In genomic region chr5:68149189-68149588, GRCh38 we compare ENCODE assay signal across 14 cellular contexts.
DNase-seq lines count a peak whose midpoint lies in the region; ATAC-seq and TF ChIP-seq lines count a peak whose summit lies in the region.
"Had no signal": no experiment of that assay in that cellular context is flagged by ENCODE, and none has a peak within 500 bp of the region (broad histone marks: within the 10 kb centered on the region; RNA-seq: fewer than 3 reads in every experiment).

No MANE protein-coding gene starts in this region.

- H3K27ac ChIP-seq in right atrium auricular region, result no peak overlapping the region
- H3K27ac ChIP-seq: A549, SK-N-MC, thyroid gland had no signal

- H3K27ac Mint-ChIP-seq in T-cell (no peak overlapping the region), MCF 10A (ENCODE audit: low read depth, unreplicated experiment) (no peak overlapping the region)

- POLR2A ChIA-PET in T-cell (lab: Charles Lee) (no interaction called here), MCF 10A (lab: Yijun Ruan, JAX) (no interaction called here)

- TF ChIP-seq CTCF in right atrium auricular region (IDR thresholded peaks at IDR 0.05) (no peak), fibroblast of mammary gland (conservative IDR thresholded peaks at IDR 0.05; ENCODE audit: control insufficient read depth, insufficient read depth, low read depth, low read length) (no peak), MCF 10A (IDR thresholded peaks at IDR 0.05; ENCODE audit: unreplicated experiment) (no peak)

- H3K27me3 Mint-ChIP-seq in T-cell (no peaks in the 10 kb centered on the region), MCF 10A (ENCODE audit: insufficient read depth, unreplicated experiment) (no peaks in the 10 kb centered on the region)

- ATAC-seq in left ventricle myocardium superior, result peak; percentile 38
- peak; percentile 45 for ATAC-seq in HG03039 (IDR thresholded peaks at IDR 0.05; ENCODE audit: unreplicated experiment)
- ATAC-seq in T-cell (replicated peaks in 1 of 4), result no peak
- ATAC-seq in sciatic nerve, result no peak
- ATAC-seq: A549, mucosa of descending colon had no signal

- CTCF ChIA-PET in T-cell (lab: Charles Lee), result interaction anchor here in 1 of 2 donors (0.6 kb wide), 1 partner anchor 49 kb away, joined by 3 read pairs; no protein-coding TSS in a partner anchor
- CTCF ChIA-PET in MCF 10A (lab: Yijun Ruan, JAX), result interaction anchor here (0.6 kb wide), 1 partner anchor 64 kb away, joined by 4 read pairs; no protein-coding TSS in a partner anchor

- H3K36me3 ChIP-seq in right atrium auricular region, result no peaks in the 10 kb centered on the region
- H3K36me3 ChIP-seq: thyroid gland had no signal

- H3K4me1 ChIP-seq in right atrium auricular region, result peaks cover 0 to 6% of the 10 kb centered on the region in 2 donors
- H3K4me1 ChIP-seq: A549, thyroid gland had no signal

- intact Hi-C loops in left ventricle myocardium superior (cut with micrococcal nuclease) (no loop called here), MCF 10A (cut with micrococcal nuclease) (no loop called here), sciatic nerve (cut with DNase I) (no loop called here)

- no peak overlapping the region for H3K4me3 Mint-ChIP-seq in T-cell
- H3K4me3 Mint-ChIP-seq in MCF 10A (ENCODE audit: unreplicated experiment), result no peak overlapping the region

- no TSS peak for BruUV-seq in MCF 10A (replicated peaks; lab: Mats Ljungman, UMichigan)

- no peaks in the 10 kb centered on the region for H3K27me3 ChIP-seq in right atrium auricular region
- H3K27me3 ChIP-seq: thyroid gland had no signal

- H3K4me3 ChIP-seq in right atrium auricular region, result no peak overlapping the region
- H3K4me3 ChIP-seq in fibroblast of mammary gland (ENCODE audit: control insufficient read depth, low read depth, low read length), result no peak overlapping the region
- H3K4me3 ChIP-seq: A549, mucosa of descending colon, SK-N-MC, thyroid gland had no signal

- no peaks in the 10 kb centered on the region for H3K9me3 Mint-ChIP-seq in T-cell
- no peaks in the 10 kb centered on the region for H3K9me3 Mint-ChIP-seq in MCF 10A (ENCODE audit: unreplicated experiment)

- H3K36me3 Mint-ChIP-seq in T-cell (no peaks in the 10 kb centered on the region), MCF 10A (ENCODE audit: insufficient read depth, unreplicated experiment) (no peaks in the 10 kb centered on the region)

- DNase-seq in left ventricle myocardium superior (no peak), right atrium auricular region (ENCODE audit: low spot score) (no peak), fibroblast of mammary gland (ENCODE audit: low read depth) (peak; percentile 64), T-cell (no peak), MCF 10A (ENCODE audit: unreplicated experiment) (no peak), cerebellar cortex (ENCODE audit: low spot score) (no peak), sciatic nerve (ENCODE audit: low spot score) (no peak)
- DNase-seq: DMS79, mucosa of descending colon, NCI-H1048, thyroid gland had no signal

- H3K4me1 Mint-ChIP-seq in T-cell, result no peaks in the 10 kb centered on the region
- H3K4me1 Mint-ChIP-seq in MCF 10A (ENCODE audit: insufficient read depth, unreplicated experiment), result no peaks in the 10 kb centered on the region

- no peaks in the 10 kb centered on the region for H3K9me3 ChIP-seq in right atrium auricular region
- H3K9me3 ChIP-seq: A549, mucosa of descending colon, thyroid gland had no signal

Comparison
In these comparisons a context has a peak if more than half of its experiments do, and no peak if none do; other contexts are left out.
1. ATAC-seq: peak in left ventricle myocardium superior (single experiment) and HG03039 (single experiment); none in T-cell (0 of 4) and sciatic nerve (single experiment).